In the genomic region with DNA sequence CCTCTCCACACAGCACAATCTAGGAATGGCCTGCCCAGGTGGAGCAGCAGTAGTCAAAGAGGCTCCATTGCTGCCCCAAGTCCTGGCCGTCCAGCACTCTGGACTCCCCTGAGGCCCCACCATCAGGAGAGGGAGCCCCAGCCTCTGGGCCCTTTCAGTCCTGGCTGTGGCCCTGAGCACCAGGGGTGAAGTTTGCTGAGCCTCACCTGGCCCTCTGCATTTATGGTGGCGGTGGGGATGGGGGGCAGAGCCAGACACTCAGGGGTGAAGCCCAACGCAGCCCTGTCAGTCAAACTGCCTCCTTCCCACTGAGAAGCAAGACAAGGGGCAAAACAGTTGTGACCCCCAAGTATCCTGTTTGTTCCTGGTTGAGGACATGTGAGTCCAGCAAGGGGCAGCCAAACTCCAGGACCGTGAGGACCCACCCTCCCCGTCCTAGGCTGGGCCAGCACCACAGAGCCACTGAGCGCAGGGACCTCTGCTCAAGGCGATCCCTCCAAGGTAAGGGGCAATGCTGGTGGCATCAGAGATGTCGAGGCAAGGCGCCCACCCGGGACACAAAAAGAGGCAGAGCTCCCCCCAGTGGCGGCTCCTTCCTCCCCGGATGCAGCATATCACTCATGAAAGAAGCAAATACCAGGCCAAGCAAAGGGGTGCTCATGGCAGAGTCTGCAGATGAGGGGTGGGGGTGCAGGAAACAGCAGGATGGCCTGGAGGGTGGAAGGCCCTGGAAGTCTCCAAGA, we compare ENCODE assay signal across 8 cellular contexts. TPM values are rescaled to one million over a fixed set of nuclear protein-coding genes. Genes with fewer than 3 reads are reported as not detected.
DNase-seq lines count a peak whose midpoint lies in the region; ATAC-seq, FAIRE-seq and TF ChIP-seq lines count a peak whose summit lies in the region.

No MANE protein-coding gene starts in this region.

- H3K9me3 ChIP-seq in SJSA1 (replicated peaks) (no peaks in the 10 kb centered on the region; the same call in 1 of the 2 replicates), left ventricle myocardium inferior (replicated peaks) (no peaks in the 10 kb centered on the region)

- H3K27ac ChIP-seq in SJSA1, result no peak overlapping the region
- H3K27ac ChIP-seq in left ventricle myocardium inferior (replicated peaks), result no peak overlapping the region

- H3K4me1 ChIP-seq in SJSA1 (replicated peaks), result no peaks in the 10 kb centered on the region; the same call in 1 of the 2 replicates
- peaks cover 1% of the 10 kb centered on the region for H3K4me1 ChIP-seq in left ventricle myocardium inferior

- H3K27me3 ChIP-seq in SJSA1 (replicated peaks), result peaks cover 3% of the 10 kb centered on the region
- peaks cover 26% of the 10 kb centered on the region for H3K27me3 ChIP-seq in left ventricle myocardium inferior (ENCODE audit: low read depth)

- FAIRE-seq in GM19239 (lab: Jason Lieb, UNC), result peak; percentile 74

- DNase-seq in AG09319 (ENCODE audit: extremely low read depth, low read depth) (no peak), GM19239 (ENCODE audit: insufficient read length, low spot score) (no peak), SJSA1 (ENCODE audit: low read depth in 1 of 2, low spot score in 2 of 2) (peak; percentile 44 to 63), left ventricle myocardium inferior (peak; percentile 50), NCI-H1048 (lab: John Stamatoyannopoulos, UW) (no peak)
- peak; percentile 64 for DNase-seq in activated naive CD4-positive, alpha-beta T cell treated with anti-CD3 and anti-CD28 coated beads, Interleukin-2, amount 50 U/mL, for 16 hours
- peak; percentile 37 to 45 (median 42) for DNase-seq in stimulated activated CD4-positive, alpha-beta T cell treated with anti-CD3 and anti-CD28 coated beads, Interleukin-1b, Interleukin-23, amount 100 ng/mL, for 24 hours (ENCODE audit: low read depth in 4 of 4, low spot score in 1 of 4)

- H3K36me3 ChIP-seq in SJSA1 (no peaks in the 10 kb centered on the region), left ventricle myocardium inferior (no peaks in the 10 kb centered on the region)

- peak; percentile 78 for TF ChIP-seq CTCF in AG09319 (IDR thresholded peaks at IDR 0.05; ENCODE audit: low read depth, low read length)
- TF ChIP-seq CTCF in left ventricle myocardium inferior (IDR thresholded peaks at IDR 0.05; ENCODE audit: borderline replicate concordance), result peak; percentile 69

- ATAC-seq in HG03039 (IDR thresholded peaks at IDR 0.05; ENCODE audit: unreplicated experiment), result no peak

- intact Hi-C loops in left ventricle myocardium inferior (cut with micrococcal nuclease), result no loop called here

- H3K4me3 ChIP-seq in SJSA1 (no peak overlapping the region), left ventricle myocardium inferior (no peak overlapping the region)

RNA-seq across cellular contexts. Expression of a gene that starts 4.8 kb away (rescaled TPM):
- not detected in 2 replicates for total RNA-seq in SJSA1 (2014; rRNA removed; shearing (Covaris generic))
- total RNA-seq in left ventricle myocardium inferior, result not detected

Comparison
In these comparisons a context has a peak if more than half of its experiments do, and no peak if none do; other contexts are left out.
1. DNase-seq: peak in SJSA1 (2 of 2), activated naive CD4-positive, alpha-beta T cell treated with anti-CD3 and anti-CD28 coated beads, Interleukin-2, amount 50 U/mL, for 16 hours (single experiment), left ventricle myocardium inferior (single experiment) and stimulated activated CD4-positive, alpha-beta T cell treated with anti-CD3 and anti-CD28 coated beads, Interleukin-1b, Interleukin-23, amount 100 ng/mL, for 24 hours (4 of 4); none in AG09319 (single experiment), GM19239 (single experiment) and NCI-H1048 (single experiment).